Comparison of ENCODE assay signal across 1 cellular context in the genomic region with DNA sequence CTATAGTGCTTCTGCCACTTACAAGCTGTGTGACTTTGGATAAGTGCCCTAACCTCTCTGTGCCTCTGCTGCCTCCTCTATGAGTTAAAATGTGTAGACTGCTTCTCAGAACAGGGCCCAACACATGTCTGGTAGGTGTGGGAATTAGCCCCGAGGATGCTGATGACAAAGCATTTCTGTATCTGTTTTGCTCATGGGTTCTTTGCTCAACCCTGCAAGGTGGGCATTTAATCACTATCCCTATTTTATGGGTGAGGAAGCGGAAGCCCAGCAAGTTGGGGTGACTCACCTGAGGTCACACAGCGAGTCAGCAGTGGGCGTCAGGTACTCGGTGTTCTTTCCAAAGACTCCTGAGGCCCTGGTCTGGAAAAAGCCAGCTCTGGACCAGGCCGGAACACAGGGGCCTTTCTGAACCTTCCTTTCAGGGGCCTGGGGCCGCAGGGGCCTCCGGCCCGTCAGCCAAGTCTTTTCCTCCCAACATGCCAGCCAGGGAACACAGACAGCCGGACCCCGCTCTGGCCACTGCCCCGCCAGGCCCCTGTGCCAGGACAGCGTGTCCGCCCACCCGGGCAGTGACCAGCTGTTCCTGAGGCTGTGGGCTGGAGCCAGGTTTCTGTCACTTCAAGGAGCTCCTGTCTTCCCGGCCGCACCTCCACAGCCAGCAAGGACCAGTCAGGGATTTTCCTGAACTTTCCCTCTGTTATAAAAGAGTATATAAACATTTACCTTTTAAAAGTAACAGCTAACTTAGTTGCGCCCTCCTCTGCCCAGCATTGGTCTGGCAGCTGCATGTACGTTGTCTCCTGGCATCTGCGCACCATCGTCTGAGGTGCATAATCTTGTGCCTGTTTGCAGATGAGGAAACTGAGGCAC.
TF ChIP-seq lines count a peak whose summit lies in the region.

No MANE protein-coding gene starts in this region.

TF ChIP-seq in WTC11, 78 proteins besides CTCF, POLR2A, EP300 and RAD21 (continued from another document):
- TF ChIP-seq, protein P1, sequence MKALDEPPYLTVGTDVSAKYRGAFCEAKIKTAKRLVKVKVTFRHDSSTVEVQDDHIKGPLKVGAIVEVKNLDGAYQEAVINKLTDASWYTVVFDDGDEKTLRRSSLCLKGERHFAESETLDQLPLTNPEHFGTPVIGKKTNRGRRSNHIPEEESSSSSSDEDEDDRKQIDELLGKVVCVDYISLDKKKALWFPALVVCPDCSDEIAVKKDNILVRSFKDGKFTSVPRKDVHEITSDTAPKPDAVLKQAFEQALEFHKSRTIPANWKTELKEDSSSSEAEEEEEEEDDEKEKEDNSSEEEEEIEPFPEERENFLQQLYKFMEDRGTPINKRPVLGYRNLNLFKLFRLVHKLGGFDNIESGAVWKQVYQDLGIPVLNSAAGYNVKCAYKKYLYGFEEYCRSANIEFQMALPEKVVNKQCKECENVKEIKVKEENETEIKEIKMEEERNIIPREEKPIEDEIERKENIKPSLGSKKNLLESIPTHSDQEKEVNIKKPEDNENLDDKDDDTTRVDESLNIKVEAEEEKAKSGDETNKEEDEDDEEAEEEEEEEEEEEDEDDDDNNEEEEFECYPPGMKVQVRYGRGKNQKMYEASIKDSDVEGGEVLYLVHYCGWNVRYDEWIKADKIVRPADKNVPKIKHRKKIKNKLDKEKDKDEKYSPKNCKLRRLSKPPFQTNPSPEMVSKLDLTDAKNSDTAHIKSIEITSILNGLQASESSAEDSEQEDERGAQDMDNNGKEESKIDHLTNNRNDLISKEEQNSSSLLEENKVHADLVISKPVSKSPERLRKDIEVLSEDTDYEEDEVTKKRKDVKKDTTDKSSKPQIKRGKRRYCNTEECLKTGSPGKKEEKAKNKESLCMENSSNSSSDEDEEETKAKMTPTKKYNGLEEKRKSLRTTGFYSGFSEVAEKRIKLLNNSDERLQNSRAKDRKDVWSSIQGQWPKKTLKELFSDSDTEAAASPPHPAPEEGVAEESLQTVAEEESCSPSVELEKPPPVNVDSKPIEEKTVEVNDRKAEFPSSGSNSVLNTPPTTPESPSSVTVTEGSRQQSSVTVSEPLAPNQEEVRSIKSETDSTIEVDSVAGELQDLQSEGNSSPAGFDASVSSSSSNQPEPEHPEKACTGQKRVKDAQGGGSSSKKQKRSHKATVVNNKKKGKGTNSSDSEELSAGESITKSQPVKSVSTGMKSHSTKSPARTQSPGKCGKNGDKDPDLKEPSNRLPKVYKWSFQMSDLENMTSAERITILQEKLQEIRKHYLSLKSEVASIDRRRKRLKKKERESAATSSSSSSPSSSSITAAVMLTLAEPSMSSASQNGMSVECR (CRISPR knock-in tag; IDR thresholded peaks at IDR 0.05; ENCODE audit: borderline replicate concordance): no peak
- no peak for TF ChIP-seq ATF1 (CRISPR knock-in tag; IDR thresholded peaks at IDR 0.05)
- TF ChIP-seq JUN (CRISPR knock-in tag; IDR thresholded peaks at IDR 0.05): no peak
- TF ChIP-seq GTF2I (CRISPR knock-in tag; conservative IDR thresholded peaks at IDR 0.05): no peak
- TF ChIP-seq, protein P2, sequence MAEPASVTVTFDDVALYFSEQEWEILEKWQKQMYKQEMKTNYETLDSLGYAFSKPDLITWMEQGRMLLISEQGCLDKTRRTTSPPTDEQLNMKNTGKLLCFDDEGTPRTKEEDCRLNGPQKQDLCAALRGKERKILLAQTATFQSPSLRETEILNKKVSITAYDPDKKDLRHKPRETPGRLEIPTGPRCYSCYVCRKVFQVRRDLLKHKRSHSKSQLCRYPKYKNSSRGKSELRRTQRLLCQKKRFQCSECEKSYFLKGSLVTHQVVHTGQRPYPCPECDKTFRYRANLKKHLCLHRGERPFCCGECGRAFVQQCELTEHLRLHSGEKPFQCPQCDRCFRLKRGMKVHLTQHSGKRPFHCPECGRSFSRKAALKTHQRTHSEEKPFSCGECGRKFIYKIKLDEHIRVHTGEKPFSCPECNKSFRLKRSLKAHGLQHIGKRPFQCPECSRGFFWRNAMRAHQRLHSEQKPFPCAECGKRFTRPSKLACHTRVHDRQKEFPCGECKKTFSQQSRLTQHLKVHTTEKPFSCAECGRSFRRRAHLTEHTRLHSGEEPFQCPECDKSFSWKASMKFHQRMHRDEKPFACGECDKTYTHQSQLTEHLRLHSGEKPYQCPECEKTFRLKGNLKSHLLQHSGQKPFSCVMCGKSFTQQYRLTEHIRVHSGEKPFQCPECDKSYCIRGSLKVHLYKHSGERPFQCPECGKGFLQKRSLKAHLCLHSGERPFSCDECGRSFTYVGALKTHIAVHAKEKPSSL (CRISPR knock-in tag; conservative IDR thresholded peaks at IDR 0.05): no peak
- TF ChIP-seq ZSCAN18 (CRISPR knock-in tag; IDR thresholded peaks at IDR 0.05): no peak
- no peak for TF ChIP-seq CBFB (CRISPR knock-in tag; IDR thresholded peaks at IDR 0.05; ENCODE audit: low read depth)
- TF ChIP-seq KAT7 (CRISPR knock-in tag; IDR thresholded peaks at IDR 0.05; ENCODE audit: borderline replicate concordance): no peak
- TF ChIP-seq AFF4 (CRISPR knock-in tag; IDR thresholded peaks at IDR 0.05; ENCODE audit: borderline replicate concordance): no peak
- no peak for TF ChIP-seq ZNF671 (CRISPR knock-in tag; IDR thresholded peaks at IDR 0.05)
- TF ChIP-seq JAZF1 (CRISPR knock-in tag; IDR thresholded peaks at IDR 0.05): no peak
- TF ChIP-seq MXD4 (CRISPR knock-in tag; IDR thresholded peaks at IDR 0.05; ENCODE audit: borderline replicate concordance): no peak
- TF ChIP-seq TP53 (CRISPR knock-in tag; IDR thresholded peaks at IDR 0.05): no peak
